1 cellular context compared by ENCODE assay signal in the genomic region with DNA sequence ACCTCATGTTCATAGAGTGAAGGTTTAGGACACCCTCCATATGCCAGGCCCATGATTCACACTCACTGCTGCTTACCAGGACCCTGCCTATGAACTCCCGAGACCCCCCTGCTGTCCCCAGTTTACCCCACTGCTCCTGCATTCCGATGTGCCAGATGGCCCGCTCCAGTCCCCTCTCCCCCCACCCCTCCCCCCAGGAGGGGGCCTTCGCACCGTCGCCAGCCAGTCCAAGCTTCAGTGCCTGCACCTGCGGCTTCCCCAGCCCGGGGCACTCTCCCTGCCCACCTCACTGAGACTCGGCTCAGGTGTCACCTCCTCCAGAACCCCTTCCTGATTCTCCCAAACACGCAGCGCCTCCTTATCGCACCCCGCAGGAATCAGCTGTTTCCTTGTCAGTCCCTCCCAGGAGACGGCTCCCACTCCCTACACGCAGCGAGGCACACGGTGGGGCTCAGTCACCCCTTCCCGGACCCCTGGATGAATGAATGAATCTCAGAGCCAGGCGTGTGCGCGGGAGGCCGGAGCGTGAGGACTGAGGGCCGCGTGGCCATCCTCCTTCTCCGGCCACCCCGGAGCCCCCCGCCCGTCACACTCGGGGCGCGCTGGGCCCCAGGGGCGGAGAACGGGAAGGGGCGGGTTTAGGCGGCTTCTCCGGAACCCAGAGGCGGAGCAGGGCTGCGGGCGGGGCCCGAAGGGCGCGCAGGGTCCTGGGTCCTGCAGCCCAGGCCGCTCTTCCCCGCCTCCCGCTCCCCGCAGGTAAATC.
TF ChIP-seq lines count a peak whose summit lies in the region.

No MANE protein-coding gene starts in this region.

TF ChIP-seq in HepG2, 621 proteins besides CTCF, POLR2A, EP300 and RAD21 (continued from another document and continues in another):
- TF ChIP-seq, protein P1, sequence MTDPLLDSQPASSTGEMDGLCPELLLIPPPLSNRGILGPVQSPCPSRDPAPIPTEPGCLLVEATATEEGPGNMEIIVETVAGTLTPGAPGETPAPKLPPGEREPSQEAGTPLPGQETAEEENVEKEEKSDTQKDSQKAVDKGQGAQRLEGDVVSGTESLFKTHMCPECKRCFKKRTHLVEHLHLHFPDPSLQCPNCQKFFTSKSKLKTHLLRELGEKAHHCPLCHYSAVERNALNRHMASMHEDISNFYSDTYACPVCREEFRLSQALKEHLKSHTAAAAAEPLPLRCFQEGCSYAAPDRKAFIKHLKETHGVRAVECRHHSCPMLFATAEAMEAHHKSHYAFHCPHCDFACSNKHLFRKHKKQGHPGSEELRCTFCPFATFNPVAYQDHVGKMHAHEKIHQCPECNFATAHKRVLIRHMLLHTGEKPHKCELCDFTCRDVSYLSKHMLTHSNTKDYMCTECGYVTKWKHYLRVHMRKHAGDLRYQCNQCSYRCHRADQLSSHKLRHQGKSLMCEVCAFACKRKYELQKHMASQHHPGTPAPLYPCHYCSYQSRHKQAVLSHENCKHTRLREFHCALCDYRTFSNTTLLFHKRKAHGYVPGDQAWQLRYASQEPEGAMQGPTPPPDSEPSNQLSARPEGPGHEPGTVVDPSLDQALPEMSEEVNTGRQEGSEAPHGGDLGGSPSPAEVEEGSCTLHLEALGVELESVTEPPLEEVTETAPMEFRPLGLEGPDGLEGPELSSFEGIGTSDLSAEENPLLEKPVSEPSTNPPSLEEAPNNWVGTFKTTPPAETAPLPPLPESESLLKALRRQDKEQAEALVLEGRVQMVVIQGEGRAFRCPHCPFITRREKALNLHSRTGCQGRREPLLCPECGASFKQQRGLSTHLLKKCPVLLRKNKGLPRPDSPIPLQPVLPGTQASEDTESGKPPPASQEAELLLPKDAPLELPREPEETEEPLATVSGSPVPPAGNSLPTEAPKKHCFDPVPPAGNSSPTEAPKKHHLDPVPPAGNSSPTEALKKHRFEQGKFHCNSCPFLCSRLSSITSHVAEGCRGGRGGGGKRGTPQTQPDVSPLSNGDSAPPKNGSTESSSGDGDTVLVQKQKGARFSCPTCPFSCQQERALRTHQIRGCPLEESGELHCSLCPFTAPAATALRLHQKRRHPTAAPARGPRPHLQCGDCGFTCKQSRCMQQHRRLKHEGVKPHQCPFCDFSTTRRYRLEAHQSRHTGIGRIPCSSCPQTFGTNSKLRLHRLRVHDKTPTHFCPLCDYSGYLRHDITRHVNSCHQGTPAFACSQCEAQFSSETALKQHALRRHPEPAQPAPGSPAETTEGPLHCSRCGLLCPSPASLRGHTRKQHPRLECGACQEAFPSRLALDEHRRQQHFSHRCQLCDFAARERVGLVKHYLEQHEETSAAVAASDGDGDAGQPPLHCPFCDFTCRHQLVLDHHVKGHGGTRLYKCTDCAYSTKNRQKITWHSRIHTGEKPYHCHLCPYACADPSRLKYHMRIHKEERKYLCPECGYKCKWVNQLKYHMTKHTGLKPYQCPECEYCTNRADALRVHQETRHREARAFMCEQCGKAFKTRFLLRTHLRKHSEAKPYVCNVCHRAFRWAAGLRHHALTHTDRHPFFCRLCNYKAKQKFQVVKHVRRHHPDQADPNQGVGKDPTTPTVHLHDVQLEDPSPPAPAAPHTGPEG (CRISPR knock-in tag; IDR thresholded peaks at IDR 0.05) = no peak
- TF ChIP-seq, protein P2, sequence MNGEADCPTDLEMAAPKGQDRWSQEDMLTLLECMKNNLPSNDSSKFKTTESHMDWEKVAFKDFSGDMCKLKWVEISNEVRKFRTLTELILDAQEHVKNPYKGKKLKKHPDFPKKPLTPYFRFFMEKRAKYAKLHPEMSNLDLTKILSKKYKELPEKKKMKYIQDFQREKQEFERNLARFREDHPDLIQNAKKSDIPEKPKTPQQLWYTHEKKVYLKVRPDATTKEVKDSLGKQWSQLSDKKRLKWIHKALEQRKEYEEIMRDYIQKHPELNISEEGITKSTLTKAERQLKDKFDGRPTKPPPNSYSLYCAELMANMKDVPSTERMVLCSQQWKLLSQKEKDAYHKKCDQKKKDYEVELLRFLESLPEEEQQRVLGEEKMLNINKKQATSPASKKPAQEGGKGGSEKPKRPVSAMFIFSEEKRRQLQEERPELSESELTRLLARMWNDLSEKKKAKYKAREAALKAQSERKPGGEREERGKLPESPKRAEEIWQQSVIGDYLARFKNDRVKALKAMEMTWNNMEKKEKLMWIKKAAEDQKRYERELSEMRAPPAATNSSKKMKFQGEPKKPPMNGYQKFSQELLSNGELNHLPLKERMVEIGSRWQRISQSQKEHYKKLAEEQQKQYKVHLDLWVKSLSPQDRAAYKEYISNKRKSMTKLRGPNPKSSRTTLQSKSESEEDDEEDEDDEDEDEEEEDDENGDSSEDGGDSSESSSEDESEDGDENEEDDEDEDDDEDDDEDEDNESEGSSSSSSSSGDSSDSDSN (CRISPR knock-in tag; IDR thresholded peaks at IDR 0.05) = peak; percentile 58; the same call in 1 of the 2 replicates
- 0 out of 2 replicates have a peak, but pooled peaks have one; percentile 61 for TF ChIP-seq KDM3A (CRISPR knock-in tag; IDR thresholded peaks at IDR 0.05; ENCODE audit: low read depth)
- peak; percentile 67; the same call in 1 of the 2 replicates for TF ChIP-seq KLF12 (CRISPR knock-in tag; IDR thresholded peaks at IDR 0.05; ENCODE audit: borderline replicate concordance)
- no peak for TF ChIP-seq ZNF589 (CRISPR knock-in tag; conservative IDR thresholded peaks at IDR 0.05)
- TF ChIP-seq, protein P3, sequence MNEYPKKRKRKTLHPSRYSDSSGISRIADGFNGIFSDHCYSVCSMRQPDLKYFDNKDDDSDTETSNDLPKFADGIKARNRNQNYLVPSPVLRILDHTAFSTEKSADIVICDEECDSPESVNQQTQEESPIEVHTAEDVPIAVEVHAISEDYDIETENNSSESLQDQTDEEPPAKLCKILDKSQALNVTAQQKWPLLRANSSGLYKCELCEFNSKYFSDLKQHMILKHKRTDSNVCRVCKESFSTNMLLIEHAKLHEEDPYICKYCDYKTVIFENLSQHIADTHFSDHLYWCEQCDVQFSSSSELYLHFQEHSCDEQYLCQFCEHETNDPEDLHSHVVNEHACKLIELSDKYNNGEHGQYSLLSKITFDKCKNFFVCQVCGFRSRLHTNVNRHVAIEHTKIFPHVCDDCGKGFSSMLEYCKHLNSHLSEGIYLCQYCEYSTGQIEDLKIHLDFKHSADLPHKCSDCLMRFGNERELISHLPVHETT (CRISPR knock-in tag; conservative IDR thresholded peaks at IDR 0.05) = 0 out of 2 replicates have a peak, but pooled peaks have one; percentile 68
- TF ChIP-seq, protein P4, sequence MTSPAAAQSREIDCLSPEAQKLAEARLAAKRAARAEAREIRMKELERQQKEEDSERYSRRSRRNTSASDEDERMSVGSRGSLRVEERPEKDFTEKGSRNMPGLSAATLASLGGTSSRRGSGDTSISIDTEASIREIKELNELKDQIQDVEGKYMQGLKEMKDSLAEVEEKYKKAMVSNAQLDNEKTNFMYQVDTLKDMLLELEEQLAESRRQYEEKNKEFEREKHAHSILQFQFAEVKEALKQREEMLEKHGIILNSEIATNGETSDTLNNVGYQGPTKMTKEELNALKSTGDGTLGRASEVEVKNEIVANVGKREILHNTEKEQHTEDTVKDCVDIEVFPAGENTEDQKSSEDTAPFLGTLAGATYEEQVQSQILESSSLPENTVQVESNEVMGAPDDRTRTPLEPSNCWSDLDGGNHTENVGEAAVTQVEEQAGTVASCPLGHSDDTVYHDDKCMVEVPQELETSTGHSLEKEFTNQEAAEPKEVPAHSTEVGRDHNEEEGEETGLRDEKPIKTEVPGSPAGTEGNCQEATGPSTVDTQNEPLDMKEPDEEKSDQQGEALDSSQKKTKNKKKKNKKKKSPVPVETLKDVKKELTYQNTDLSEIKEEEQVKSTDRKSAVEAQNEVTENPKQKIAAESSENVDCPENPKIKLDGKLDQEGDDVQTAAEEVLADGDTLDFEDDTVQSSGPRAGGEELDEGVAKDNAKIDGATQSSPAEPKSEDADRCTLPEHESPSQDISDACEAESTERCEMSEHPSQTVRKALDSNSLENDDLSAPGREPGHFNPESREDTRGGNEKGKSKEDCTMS (CRISPR knock-in tag; conservative IDR thresholded peaks at IDR 0.05) = no peak
- TF ChIP-seq, protein P5, sequence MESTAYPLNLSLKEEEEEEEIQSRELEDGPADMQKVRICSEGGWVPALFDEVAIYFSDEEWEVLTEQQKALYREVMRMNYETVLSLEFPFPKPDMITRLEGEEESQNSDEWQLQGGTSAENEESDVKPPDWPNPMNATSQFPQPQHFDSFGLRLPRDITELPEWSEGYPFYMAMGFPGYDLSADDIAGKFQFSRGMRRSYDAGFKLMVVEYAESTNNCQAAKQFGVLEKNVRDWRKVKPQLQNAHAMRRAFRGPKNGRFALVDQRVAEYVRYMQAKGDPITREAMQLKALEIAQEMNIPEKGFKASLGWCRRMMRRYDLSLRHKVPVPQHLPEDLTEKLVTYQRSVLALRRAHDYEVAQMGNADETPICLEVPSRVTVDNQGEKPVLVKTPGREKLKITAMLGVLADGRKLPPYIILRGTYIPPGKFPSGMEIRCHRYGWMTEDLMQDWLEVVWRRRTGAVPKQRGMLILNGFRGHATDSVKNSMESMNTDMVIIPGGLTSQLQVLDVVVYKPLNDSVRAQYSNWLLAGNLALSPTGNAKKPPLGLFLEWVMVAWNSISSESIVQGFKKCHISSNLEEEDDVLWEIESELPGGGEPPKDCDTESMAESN (CRISPR knock-in tag; conservative IDR thresholded peaks at IDR 0.05) = peak; percentile 60
- no peak for TF ChIP-seq ZNF225 (CRISPR knock-in tag; IDR thresholded peaks at IDR 0.05)
- no peak for TF ChIP-seq SRSF9 (IDR thresholded peaks at IDR 0.05; ENCODE audit: borderline replicate concordance, insufficient read depth, low read depth, low read length, poor library complexity, severe bottlenecking)
- TF ChIP-seq ZNF263 (CRISPR knock-in tag; IDR thresholded peaks at IDR 0.05) = 0 out of 2 replicates have a peak, but pooled peaks have one; percentile 11
- peak; percentile 14 for TF ChIP-seq XRCC5 (optimal IDR thresholded peaks at IDR 0.05; ENCODE audit: low read length)
- TF ChIP-seq BRD4 (CRISPR knock-in tag; IDR thresholded peaks at IDR 0.05) = peak; percentile 70; the same call in 1 of the 2 replicates
- TF ChIP-seq HMG20A (CRISPR knock-in tag; IDR thresholded peaks at IDR 0.05; ENCODE audit: borderline replicate concordance) = no peak
- 0 out of 2 replicates have a peak, but pooled peaks have one; percentile 35 for TF ChIP-seq ZNF572 (CRISPR knock-in tag; IDR thresholded peaks at IDR 0.05)
- TF ChIP-seq KLF11 (CRISPR knock-in tag; IDR thresholded peaks at IDR 0.05) = no peak
- no peak for TF ChIP-seq LCORL (IDR thresholded peaks at IDR 0.05)
- TF ChIP-seq LCORL (CRISPR knock-in tag; IDR thresholded peaks at IDR 0.05) = peak; percentile 81
- TF ChIP-seq, protein P6, sequence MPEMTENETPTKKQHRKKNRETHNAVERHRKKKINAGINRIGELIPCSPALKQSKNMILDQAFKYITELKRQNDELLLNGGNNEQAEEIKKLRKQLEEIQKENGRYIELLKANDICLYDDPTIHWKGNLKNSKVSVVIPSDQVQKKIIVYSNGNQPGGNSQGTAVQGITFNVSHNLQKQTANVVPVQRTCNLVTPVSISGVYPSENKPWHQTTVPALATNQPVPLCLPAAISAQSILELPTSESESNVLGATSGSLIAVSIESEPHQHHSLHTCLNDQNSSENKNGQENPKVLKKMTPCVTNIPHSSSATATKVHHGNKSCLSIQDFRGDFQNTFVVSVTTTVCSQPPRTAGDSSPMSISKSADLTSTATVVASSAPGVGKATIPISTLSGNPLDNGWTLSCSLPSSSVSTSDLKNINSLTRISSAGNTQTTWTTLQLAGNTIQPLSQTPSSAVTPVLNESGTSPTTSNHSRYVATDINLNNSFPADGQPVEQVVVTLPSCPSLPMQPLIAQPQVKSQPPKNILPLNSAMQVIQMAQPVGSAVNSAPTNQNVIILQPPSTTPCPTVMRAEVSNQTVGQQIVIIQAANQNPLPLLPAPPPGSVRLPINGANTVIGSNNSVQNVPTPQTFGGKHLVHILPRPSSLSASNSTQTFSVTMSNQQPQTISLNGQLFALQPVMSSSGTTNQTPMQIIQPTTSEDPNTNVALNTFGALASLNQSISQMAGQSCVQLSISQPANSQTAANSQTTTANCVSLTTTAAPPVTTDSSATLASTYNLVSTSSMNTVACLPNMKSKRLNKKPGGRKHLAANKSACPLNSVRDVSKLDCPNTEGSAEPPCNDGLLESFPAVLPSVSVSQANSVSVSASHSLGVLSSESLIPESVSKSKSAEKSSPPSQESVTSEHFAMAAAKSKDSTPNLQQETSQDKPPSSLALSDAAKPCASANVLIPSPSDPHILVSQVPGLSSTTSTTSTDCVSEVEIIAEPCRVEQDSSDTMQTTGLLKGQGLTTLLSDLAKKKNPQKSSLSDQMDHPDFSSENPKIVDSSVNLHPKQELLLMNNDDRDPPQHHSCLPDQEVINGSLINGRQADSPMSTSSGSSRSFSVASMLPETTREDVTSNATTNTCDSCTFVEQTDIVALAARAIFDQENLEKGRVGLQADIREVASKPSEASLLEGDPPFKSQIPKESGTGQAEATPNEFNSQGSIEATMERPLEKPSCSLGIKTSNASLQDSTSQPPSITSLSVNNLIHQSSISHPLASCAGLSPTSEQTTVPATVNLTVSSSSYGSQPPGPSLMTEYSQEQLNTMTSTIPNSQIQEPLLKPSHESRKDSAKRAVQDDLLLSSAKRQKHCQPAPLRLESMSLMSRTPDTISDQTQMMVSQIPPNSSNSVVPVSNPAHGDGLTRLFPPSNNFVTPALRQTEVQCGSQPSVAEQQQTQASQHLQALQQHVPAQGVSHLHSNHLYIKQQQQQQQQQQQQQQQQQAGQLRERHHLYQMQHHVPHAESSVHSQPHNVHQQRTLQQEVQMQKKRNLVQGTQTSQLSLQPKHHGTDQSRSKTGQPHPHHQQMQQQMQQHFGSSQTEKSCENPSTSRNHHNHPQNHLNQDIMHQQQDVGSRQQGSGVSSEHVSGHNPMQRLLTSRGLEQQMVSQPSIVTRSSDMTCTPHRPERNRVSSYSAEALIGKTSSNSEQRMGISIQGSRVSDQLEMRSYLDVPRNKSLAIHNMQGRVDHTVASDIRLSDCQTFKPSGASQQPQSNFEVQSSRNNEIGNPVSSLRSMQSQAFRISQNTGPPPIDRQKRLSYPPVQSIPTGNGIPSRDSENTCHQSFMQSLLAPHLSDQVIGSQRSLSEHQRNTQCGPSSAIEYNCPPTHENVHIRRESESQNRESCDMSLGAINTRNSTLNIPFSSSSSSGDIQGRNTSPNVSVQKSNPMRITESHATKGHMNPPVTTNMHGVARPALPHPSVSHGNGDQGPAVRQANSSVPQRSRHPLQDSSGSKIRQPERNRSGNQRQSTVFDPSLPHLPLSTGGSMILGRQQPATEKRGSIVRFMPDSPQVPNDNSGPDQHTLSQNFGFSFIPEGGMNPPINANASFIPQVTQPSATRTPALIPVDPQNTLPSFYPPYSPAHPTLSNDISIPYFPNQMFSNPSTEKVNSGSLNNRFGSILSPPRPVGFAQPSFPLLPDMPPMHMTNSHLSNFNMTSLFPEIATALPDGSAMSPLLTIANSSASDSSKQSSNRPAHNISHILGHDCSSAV (CRISPR knock-in tag; IDR thresholded peaks at IDR 0.05; ENCODE audit: borderline replicate concordance) = 0 out of 2 replicates have a peak, but pooled peaks have one; percentile 12
- 0 out of 2 replicates have a peak, but pooled peaks have one; percentile 37 for TF ChIP-seq ZNF143 (CRISPR knock-in tag; IDR thresholded peaks at IDR 0.05)
- no peak for TF ChIP-seq IKZF4 (CRISPR knock-in tag; IDR thresholded peaks at IDR 0.05; ENCODE audit: borderline replicate concordance, low read depth, not compliant biosample characterization)
- TF ChIP-seq ZNF569 (CRISPR knock-in tag; IDR thresholded peaks at IDR 0.05; ENCODE audit: borderline replicate concordance) = no peak
- peak; percentile 21; the same call in 1 of the 2 replicates for TF ChIP-seq MXD4 (CRISPR knock-in tag; IDR thresholded peaks at IDR 0.05)
- TF ChIP-seq THYN1 (CRISPR knock-in tag; IDR thresholded peaks at IDR 0.05; ENCODE audit: borderline replicate concordance, low read depth) = no peak
- peak; percentile 82 for TF ChIP-seq SAP130 (CRISPR knock-in tag; IDR thresholded peaks at IDR 0.05; ENCODE audit: low read depth)
